1 cellular context compared by ENCODE assay signal in the genomic region with DNA sequence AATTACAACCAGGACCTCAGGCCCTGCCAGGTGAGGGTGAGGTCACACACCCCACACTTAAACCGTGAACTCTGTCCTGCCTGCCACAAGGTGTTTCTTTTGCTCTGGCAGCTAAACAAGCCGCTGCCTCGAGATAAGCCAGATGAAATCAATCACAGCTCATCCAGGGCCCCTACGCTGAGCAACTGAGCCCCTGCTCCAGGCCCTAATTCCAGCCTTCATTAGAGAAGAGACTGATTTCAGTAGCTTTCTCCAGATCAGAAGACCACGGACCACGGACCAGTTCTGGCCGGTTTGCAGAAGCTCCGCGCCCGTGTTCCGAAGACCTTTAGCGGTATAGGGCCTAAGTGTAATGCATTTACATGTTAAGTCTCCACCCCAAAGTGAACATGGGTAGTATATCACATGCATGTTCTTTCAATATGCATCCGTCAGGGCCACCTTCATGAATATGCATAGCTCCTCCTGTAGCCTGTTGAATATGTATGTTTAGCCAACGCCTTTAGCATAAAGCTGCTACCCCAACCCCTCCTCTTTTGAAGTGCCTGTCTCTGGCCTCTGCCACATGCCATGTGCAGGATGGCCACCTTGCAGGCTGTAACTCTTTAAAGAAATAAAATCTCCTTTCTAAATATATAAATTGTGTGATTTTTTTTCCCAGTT.
TF ChIP-seq lines count a peak whose summit lies in the region.

No MANE protein-coding gene starts in this region.

TF ChIP-seq in K562, 482 proteins besides CTCF, POLR2A, EP300 and RAD21 (continued from another document and continues in another):
- TF ChIP-seq ARID4B (CRISPR knock-in tag; IDR thresholded peaks at IDR 0.05), result no peak
- TF ChIP-seq HMBOX1 (IDR thresholded peaks at IDR 0.05), result no peak
- no peak for TF ChIP-seq GABPB2 (CRISPR knock-in tag; conservative IDR thresholded peaks at IDR 0.05)
- TF ChIP-seq, protein P1, sequence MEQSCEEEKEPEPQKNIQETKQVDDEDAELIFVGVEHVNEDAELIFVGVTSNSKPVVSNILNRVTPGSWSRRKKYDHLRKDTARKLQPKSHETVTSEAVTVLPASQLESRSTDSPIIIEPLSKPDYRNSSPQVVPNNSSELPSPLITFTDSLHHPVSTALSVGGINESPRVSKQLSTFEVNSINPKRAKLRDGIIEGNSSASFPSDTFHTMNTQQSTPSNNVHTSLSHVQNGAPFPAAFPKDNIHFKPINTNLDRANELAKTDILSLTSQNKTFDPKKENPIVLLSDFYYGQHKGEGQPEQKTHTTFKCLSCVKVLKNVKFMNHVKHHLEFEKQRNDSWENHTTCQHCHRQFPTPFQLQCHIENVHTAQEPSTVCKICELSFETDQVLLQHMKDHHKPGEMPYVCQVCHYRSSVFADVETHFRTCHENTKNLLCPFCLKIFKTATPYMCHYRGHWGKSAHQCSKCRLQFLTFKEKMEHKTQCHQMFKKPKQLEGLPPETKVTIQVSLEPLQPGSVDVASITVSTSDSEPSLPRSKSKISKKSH (CRISPR knock-in tag; IDR thresholded peaks at IDR 0.05), result no peak
- TF ChIP-seq ZNF395 (CRISPR knock-in tag; IDR thresholded peaks at IDR 0.05), result no peak
- TF ChIP-seq, protein P2, sequence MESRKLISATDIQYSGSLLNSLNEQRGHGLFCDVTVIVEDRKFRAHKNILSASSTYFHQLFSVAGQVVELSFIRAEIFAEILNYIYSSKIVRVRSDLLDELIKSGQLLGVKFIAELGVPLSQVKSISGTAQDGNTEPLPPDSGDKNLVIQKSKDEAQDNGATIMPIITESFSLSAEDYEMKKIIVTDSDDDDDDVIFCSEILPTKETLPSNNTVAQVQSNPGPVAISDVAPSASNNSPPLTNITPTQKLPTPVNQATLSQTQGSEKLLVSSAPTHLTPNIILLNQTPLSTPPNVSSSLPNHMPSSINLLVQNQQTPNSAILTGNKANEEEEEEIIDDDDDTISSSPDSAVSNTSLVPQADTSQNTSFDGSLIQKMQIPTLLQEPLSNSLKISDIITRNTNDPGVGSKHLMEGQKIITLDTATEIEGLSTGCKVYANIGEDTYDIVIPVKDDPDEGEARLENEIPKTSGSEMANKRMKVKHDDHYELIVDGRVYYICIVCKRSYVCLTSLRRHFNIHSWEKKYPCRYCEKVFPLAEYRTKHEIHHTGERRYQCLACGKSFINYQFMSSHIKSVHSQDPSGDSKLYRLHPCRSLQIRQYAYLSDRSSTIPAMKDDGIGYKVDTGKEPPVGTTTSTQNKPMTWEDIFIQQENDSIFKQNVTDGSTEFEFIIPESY (CRISPR knock-in tag; IDR thresholded peaks at IDR 0.05), result no peak
- no peak for TF ChIP-seq RNF2 (IDR thresholded peaks at IDR 0.05)
- TF ChIP-seq, protein P3, sequence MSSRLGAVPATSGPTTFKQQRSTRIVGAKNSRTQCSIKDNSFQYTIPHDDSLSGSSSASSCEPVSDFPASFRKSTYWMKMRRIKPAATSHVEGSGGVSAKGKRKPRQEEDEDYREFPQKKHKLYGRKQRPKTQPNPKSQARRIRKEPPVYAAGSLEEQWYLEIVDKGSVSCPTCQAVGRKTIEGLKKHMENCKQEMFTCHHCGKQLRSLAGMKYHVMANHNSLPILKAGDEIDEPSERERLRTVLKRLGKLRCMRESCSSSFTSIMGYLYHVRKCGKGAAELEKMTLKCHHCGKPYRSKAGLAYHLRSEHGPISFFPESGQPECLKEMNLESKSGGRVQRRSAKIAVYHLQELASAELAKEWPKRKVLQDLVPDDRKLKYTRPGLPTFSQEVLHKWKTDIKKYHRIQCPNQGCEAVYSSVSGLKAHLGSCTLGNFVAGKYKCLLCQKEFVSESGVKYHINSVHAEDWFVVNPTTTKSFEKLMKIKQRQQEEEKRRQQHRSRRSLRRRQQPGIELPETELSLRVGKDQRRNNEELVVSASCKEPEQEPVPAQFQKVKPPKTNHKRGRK (tag; IDR thresholded peaks at IDR 0.05), result no peak
- no peak for TF ChIP-seq FOXK1 (CRISPR knock-in tag; IDR thresholded peaks at IDR 0.05; ENCODE audit: borderline replicate concordance)
- TF ChIP-seq U2AF2 (optimal IDR thresholded peaks at IDR 0.05; ENCODE audit: low read depth, low read length), result no peak
- no peak for TF ChIP-seq MXI1 (IDR thresholded peaks at IDR 0.05; ENCODE audit: low read depth, low read length)
- TF ChIP-seq ZNF583 (CRISPR knock-in tag; IDR thresholded peaks at IDR 0.05), result no peak
- TF ChIP-seq HOXB6 (CRISPR knock-in tag; IDR thresholded peaks at IDR 0.05; ENCODE audit: borderline replicate concordance), result no peak
- no peak for TF ChIP-seq COPS2 (conservative IDR thresholded peaks at IDR 0.05)
- no peak for TF ChIP-seq SIX5 (IDR thresholded peaks at IDR 0.05; ENCODE audit: borderline replicate concordance in 1 of 2, insufficient read depth in 1 of 2, low read depth in 1 of 2, low read length in 2 of 2)
- no peak for TF ChIP-seq FOXJ2 (tag; IDR thresholded peaks at IDR 0.05)
- TF ChIP-seq CAMTA2 (CRISPR knock-in tag; conservative IDR thresholded peaks at IDR 0.05), result no peak
- no peak for TF ChIP-seq TRIM25 (IDR thresholded peaks at IDR 0.05; ENCODE audit: borderline replicate concordance)
- TF ChIP-seq ZNF134 (CRISPR knock-in tag; conservative IDR thresholded peaks at IDR 0.05), result no peak
- TF ChIP-seq, protein P4, sequence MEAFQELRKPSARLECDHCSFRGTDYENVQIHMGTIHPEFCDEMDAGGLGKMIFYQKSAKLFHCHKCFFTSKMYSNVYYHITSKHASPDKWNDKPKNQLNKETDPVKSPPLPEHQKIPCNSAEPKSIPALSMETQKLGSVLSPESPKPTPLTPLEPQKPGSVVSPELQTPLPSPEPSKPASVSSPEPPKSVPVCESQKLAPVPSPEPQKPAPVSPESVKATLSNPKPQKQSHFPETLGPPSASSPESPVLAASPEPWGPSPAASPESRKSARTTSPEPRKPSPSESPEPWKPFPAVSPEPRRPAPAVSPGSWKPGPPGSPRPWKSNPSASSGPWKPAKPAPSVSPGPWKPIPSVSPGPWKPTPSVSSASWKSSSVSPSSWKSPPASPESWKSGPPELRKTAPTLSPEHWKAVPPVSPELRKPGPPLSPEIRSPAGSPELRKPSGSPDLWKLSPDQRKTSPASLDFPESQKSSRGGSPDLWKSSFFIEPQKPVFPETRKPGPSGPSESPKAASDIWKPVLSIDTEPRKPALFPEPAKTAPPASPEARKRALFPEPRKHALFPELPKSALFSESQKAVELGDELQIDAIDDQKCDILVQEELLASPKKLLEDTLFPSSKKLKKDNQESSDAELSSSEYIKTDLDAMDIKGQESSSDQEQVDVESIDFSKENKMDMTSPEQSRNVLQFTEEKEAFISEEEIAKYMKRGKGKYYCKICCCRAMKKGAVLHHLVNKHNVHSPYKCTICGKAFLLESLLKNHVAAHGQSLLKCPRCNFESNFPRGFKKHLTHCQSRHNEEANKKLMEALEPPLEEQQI (IDR thresholded peaks at IDR 0.05), result no peak
- TF ChIP-seq ZSCAN32 (CRISPR knock-in tag; IDR thresholded peaks at IDR 0.05), result no peak
- no peak for TF ChIP-seq NFRKB (IDR thresholded peaks at IDR 0.05; ENCODE audit: low read depth)
- TF ChIP-seq, protein P5, sequence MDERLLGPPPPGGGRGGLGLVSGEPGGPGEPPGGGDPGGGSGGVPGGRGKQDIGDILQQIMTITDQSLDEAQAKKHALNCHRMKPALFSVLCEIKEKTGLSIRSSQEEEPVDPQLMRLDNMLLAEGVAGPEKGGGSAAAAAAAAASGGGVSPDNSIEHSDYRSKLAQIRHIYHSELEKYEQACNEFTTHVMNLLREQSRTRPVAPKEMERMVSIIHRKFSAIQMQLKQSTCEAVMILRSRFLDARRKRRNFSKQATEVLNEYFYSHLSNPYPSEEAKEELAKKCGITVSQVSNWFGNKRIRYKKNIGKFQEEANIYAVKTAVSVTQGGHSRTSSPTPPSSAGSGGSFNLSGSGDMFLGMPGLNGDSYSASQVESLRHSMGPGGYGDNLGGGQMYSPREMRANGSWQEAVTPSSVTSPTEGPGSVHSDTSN (CRISPR knock-in tag; IDR thresholded peaks at IDR 0.05; ENCODE audit: low read depth), result no peak
- TF ChIP-seq, protein P5 (tag; conservative IDR thresholded peaks at IDR 0.05; ENCODE audit: low read depth), result no peak
- TF ChIP-seq MEF2D (tag; conservative IDR thresholded peaks at IDR 0.05; ENCODE audit: low read depth), result no peak
- TF ChIP-seq HDAC3 (IDR thresholded peaks at IDR 0.05; ENCODE audit: borderline replicate concordance, partially characterized antibody), result no peak
- TF ChIP-seq, protein P6, sequence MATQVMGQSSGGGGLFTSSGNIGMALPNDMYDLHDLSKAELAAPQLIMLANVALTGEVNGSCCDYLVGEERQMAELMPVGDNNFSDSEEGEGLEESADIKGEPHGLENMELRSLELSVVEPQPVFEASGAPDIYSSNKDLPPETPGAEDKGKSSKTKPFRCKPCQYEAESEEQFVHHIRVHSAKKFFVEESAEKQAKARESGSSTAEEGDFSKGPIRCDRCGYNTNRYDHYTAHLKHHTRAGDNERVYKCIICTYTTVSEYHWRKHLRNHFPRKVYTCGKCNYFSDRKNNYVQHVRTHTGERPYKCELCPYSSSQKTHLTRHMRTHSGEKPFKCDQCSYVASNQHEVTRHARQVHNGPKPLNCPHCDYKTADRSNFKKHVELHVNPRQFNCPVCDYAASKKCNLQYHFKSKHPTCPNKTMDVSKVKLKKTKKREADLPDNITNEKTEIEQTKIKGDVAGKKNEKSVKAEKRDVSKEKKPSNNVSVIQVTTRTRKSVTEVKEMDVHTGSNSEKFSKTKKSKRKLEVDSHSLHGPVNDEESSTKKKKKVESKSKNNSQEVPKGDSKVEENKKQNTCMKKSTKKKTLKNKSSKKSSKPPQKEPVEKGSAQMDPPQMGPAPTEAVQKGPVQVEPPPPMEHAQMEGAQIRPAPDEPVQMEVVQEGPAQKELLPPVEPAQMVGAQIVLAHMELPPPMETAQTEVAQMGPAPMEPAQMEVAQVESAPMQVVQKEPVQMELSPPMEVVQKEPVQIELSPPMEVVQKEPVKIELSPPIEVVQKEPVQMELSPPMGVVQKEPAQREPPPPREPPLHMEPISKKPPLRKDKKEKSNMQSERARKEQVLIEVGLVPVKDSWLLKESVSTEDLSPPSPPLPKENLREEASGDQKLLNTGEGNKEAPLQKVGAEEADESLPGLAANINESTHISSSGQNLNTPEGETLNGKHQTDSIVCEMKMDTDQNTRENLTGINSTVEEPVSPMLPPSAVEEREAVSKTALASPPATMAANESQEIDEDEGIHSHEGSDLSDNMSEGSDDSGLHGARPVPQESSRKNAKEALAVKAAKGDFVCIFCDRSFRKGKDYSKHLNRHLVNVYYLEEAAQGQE (CRISPR knock-in tag; IDR thresholded peaks at IDR 0.05; ENCODE audit: low read depth), result no peak
